In the genomic region with DNA sequence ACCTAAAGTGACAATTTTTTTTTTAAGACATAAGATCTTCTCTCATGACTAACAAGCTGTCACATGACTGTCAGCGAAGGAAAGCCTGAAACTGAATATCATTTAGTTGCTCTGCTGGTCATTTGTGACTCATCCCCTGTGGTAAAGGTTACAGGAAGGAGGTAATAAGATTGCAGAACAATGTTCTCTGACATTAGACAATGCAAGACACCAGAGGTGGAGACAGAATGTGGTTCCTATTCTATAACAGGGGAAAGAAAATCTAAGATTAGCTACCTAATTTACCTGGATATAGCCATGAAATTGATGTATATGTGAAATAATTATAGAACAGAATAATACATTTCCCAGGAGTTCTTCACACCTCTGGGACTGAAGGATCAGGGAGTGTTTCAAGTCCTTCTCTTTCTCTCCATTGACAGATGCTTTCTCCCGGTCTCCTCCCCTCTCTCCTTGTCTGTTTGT, we compare ENCODE assay signal across 9 cellular contexts. TPM values are rescaled to one million over a fixed set of nuclear protein-coding genes. Genes with fewer than 3 reads are reported as not detected.
DNase-seq lines count a peak whose midpoint lies in the region; ATAC-seq and TF ChIP-seq lines count a peak whose summit lies in the region.
"Had no signal": no experiment of that assay in that cellular context is flagged by ENCODE, and none has a peak within 500 bp of the region (broad histone marks: within the 10 kb centered on the region; RNA-seq: fewer than 3 reads in every experiment).

No MANE protein-coding gene starts in this region.

- no peak overlapping the region for H3K27ac ChIP-seq in HL-60 (replicated peaks)

- no peaks in the 10 kb centered on the region for H3K27me3 ChIP-seq in HL-60 (ENCODE audit: insufficient read depth, poor library complexity, severe bottlenecking)

- H3K36me3 Mint-ChIP-seq in activated naive CD8-positive, alpha-beta T cell treated with anti-CD3 and anti-CD28 coated beads, Interleukin-2, amount 10 ng/mL, durations not matched to agents 7 days and 5 days = no peaks in the 10 kb centered on the region
- no peaks in the 10 kb centered on the region for H3K36me3 Mint-ChIP-seq in activated CD4-positive, alpha-beta memory T cell treated with anti-CD3 and anti-CD28 coated beads for 36 hours

- peak; percentile 98 for ATAC-seq in GM21447 (IDR thresholded peaks at IDR 0.05; ENCODE audit: unreplicated experiment)
- peak; percentile 83 for ATAC-seq in activated naive CD8-positive, alpha-beta T cell treated with anti-CD3 and anti-CD28 coated beads, Interleukin-2, amount 10 ng/mL, durations not matched to agents 7 days and 5 days (ENCODE audit: low read depth)

- TF ChIP-seq CTCF in HL-60 (IDR thresholded peaks at IDR 0.05; ENCODE audit: insufficient read depth, low read length) = no peak

- no peak overlapping the region for H3K27ac Mint-ChIP-seq in activated naive CD8-positive, alpha-beta T cell treated with anti-CD3 and anti-CD28 coated beads, Interleukin-2, amount 10 ng/mL, durations not matched to agents 7 days and 5 days
- H3K27ac Mint-ChIP-seq in activated CD4-positive, alpha-beta memory T cell treated with anti-CD3 and anti-CD28 coated beads for 36 hours = no peak overlapping the region

- H3K9me3 Mint-ChIP-seq in activated naive CD8-positive, alpha-beta T cell treated with anti-CD3 and anti-CD28 coated beads, Interleukin-2, amount 10 ng/mL, durations not matched to agents 7 days and 5 days = no peaks in the 10 kb centered on the region
- H3K9me3 Mint-ChIP-seq in activated CD4-positive, alpha-beta memory T cell treated with anti-CD3 and anti-CD28 coated beads for 36 hours = no peaks in the 10 kb centered on the region

- CTCF ChIA-PET in activated CD4-positive, alpha-beta memory T cell treated with anti-CD3 and anti-CD28 coated beads for 36 hours (lab: Charles Lee) = no interaction called here

- H3K4me3 ChIP-seq in HL-60 (replicated peaks; ENCODE audit: insufficient read depth, low read length) = no peak overlapping the region

- POLR2A ChIA-PET in activated naive CD8-positive, alpha-beta T cell treated with anti-CD3 and anti-CD28 coated beads, Interleukin-2, amount 10 ng/mL, durations not matched to agents 7 days and 5 days (lab: Charles Lee) = no interaction called here
- POLR2A ChIA-PET in activated CD4-positive, alpha-beta memory T cell treated with anti-CD3 and anti-CD28 coated beads for 36 hours (lab: Charles Lee) = no interaction called here

- peaks cover 6% of the 10 kb centered on the region for H3K4me1 Mint-ChIP-seq in activated naive CD8-positive, alpha-beta T cell treated with anti-CD3 and anti-CD28 coated beads, Interleukin-2, amount 10 ng/mL, durations not matched to agents 7 days and 5 days
- H3K4me1 Mint-ChIP-seq in activated CD4-positive, alpha-beta memory T cell treated with anti-CD3 and anti-CD28 coated beads for 36 hours (ENCODE audit: low read depth) = peaks cover 12% of the 10 kb centered on the region

- H3K27me3 Mint-ChIP-seq in activated naive CD8-positive, alpha-beta T cell treated with anti-CD3 and anti-CD28 coated beads, Interleukin-2, amount 10 ng/mL, durations not matched to agents 7 days and 5 days = no peaks in the 10 kb centered on the region
- peaks cover 1% of the 10 kb centered on the region for H3K27me3 Mint-ChIP-seq in activated CD4-positive, alpha-beta memory T cell treated with anti-CD3 and anti-CD28 coated beads for 36 hours

- intact Hi-C loops in activated CD4-positive, alpha-beta memory T cell treated with anti-CD3 and anti-CD28 coated beads for 36 hours (cut with micrococcal nuclease) = no loop called here

- DNase-seq in GDM1 (lab: John Stamatoyannopoulos, UW) (peak; percentile 1), HL-60 (ENCODE audit: low read depth in 1 of 2, low spot score in 1 of 2) (peak; percentile 77), myocyte (ENCODE audit: low read depth) (peak; percentile 87), NCI-H1694 treated with DMSO at 0.1 percent for 48 hours (lab: John Stamatoyannopoulos, UW) (no peak), DMS79 (lab: John Stamatoyannopoulos, UW) (no peak)
- no peak for DNase-seq in activated naive CD8-positive, alpha-beta T cell treated with anti-CD3 and anti-CD28 coated beads, Interleukin-2, amount 10 ng/mL, durations not matched to agents 7 days and 5 days
- no peak for DNase-seq in activated CD4-positive, alpha-beta memory T cell treated with anti-CD3 and anti-CD28 coated beads for 36 hours
- DNase-seq: left cardiac atrium had no signal

- H3K4me3 Mint-ChIP-seq in activated naive CD8-positive, alpha-beta T cell treated with anti-CD3 and anti-CD28 coated beads, Interleukin-2, amount 10 ng/mL, durations not matched to agents 7 days and 5 days = no peak overlapping the region
- H3K4me3 Mint-ChIP-seq in activated CD4-positive, alpha-beta memory T cell treated with anti-CD3 and anti-CD28 coated beads for 36 hours = no peak overlapping the region

RNA-seq across cellular contexts. Expression of gene LRGUK, which starts 47.7 kb away (rescaled TPM):
- under 1 TPM; 0.17 to 0.39 TPM for total RNA-seq in activated naive CD8-positive, alpha-beta T cell treated with anti-CD3 and anti-CD28 coated beads, Interleukin-2, amount 10 ng/mL, durations not matched to agents 7 days and 5 days
- total RNA-seq in myocyte = 0.21 and 0.24 TPM in 2 replicates
- 0.23 TPM for polyA plus RNA-seq in myocyte (2012)
- total RNA-seq in activated CD4-positive, alpha-beta memory T cell treated with anti-CD3 and anti-CD28 coated beads for 36 hours = under 1 TPM; 0.07 TPM

Comparison
In these comparisons a context has a peak if more than half of its experiments do, and no peak if none do; other contexts are left out.
1. DNase-seq: peak in GDM1 (single experiment), HL-60 (2 of 2) and myocyte (single experiment); none in activated naive CD8-positive, alpha-beta T cell treated with anti-CD3 and anti-CD28 coated beads, Interleukin-2, amount 10 ng/mL, durations not matched to agents 7 days and 5 days (single experiment), NCI-H1694 treated with DMSO at 0.1 percent for 48 hours (single experiment), DMS79 (single experiment) and activated CD4-positive, alpha-beta memory T cell treated with anti-CD3 and anti-CD28 coated beads for 36 hours (single experiment).